Comparison of ENCODE assay signal across 8 cellular contexts in the genomic region with DNA sequence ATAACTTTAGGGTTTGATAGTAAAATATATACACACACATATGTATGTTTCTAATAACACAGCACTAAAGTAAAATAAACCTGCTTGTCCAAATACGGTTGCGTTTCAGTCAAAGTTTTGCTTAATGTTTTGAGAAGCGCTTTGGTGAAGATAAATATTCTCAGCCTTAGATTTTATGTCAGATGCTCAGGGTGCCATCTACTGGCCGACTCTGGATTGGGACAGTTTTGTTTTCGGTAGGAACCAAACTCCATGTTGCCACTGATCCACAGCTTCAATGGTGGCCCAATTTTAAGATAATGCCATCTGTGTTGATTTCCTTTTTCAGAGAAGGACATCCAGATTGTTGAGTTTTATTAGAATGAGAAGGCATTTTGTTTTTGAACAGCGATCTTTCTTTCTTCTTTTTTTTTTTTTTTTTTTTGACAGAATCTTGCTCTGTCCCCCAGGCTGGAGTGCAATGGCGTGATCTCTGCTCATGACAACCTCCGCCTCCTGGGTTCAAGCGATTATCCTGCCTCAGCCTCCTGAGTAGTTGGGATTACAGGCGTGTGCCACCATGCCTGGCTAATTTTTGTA. TPM values are rescaled to one million over a fixed set of nuclear protein-coding genes. Genes with fewer than 3 reads are reported as not detected.
DNase-seq lines count a peak whose midpoint lies in the region; ATAC-seq and TF ChIP-seq lines count a peak whose summit lies in the region.

No MANE protein-coding gene starts in this region.

- peaks cover 0 to 10% (median 5%) of the 10 kb centered on the region in 4 donors for H3K9me3 ChIP-seq in esophagus muscularis mucosa
- H3K9me3 ChIP-seq in naive thymus-derived CD4-positive, alpha-beta T cell (ENCODE audit: control insufficient read depth in 2 of 3, low read length in 3 of 3) = no peaks in the 10 kb centered on the region
- H3K9me3 ChIP-seq in tibial artery = peaks cover 0 to 5% (median 0%) of the 10 kb centered on the region in 3 donors

- H3K27ac ChIP-seq in esophagus muscularis mucosa (replicated peaks in 1 of 4) = no peak overlapping the region
- no peak overlapping the region for H3K27ac ChIP-seq in naive thymus-derived CD4-positive, alpha-beta T cell (ENCODE audit: low read depth, low read length)
- H3K27ac ChIP-seq in tibial artery = no peak overlapping the region

- POLR2A ChIA-PET in activated CD8-positive, alpha-beta T cell treated with anti-CD3 and anti-CD28 coated beads for 36 hours (lab: Charles Lee) = no interaction called here
- POLR2A ChIA-PET in naive thymus-derived CD4-positive, alpha-beta T cell (lab: Charles Lee) = no interaction called here

- TF ChIP-seq CTCF in GM12874 (IDR thresholded peaks at IDR 0.05; ENCODE audit: insufficient read depth, low read depth, low read length) = peak; percentile 67
- TF ChIP-seq CTCF in activated CD8-positive, alpha-beta T cell treated with anti-CD3 and anti-CD28 coated beads for 36 hours (IDR thresholded peaks at IDR 0.05) = peak; percentile 61
- peak; percentile 73 to 82 (median 74) for TF ChIP-seq CTCF in esophagus muscularis mucosa (IDR thresholded peaks at IDR 0.05)
- TF ChIP-seq CTCF in tibial artery (IDR thresholded peaks at IDR 0.05) = peak; percentile 72 to 73

- no peak overlapping the region for H3K27ac Mint-ChIP-seq in activated CD8-positive, alpha-beta T cell treated with anti-CD3 and anti-CD28 coated beads for 36 hours
- H3K27ac Mint-ChIP-seq in naive thymus-derived CD4-positive, alpha-beta T cell = no peak overlapping the region

- H3K36me3 ChIP-seq in esophagus muscularis mucosa = no peaks in the 10 kb centered on the region
- H3K36me3 ChIP-seq in naive thymus-derived CD4-positive, alpha-beta T cell (ENCODE audit: control insufficient read depth in 2 of 3, insufficient read depth in 3 of 3, low read length in 3 of 3) = no peaks in the 10 kb centered on the region
- H3K36me3 ChIP-seq in tibial artery = no peaks in the 10 kb centered on the region

- peaks cover 1% of the 10 kb centered on the region for H3K9me3 Mint-ChIP-seq in activated CD8-positive, alpha-beta T cell treated with anti-CD3 and anti-CD28 coated beads for 36 hours
- H3K9me3 Mint-ChIP-seq in naive thymus-derived CD4-positive, alpha-beta T cell = peaks cover 0 to 21% (median 6%) of the 10 kb centered on the region in 11 donors

- H3K4me3 Mint-ChIP-seq in activated CD8-positive, alpha-beta T cell treated with anti-CD3 and anti-CD28 coated beads for 36 hours = no peak overlapping the region
- H3K4me3 Mint-ChIP-seq in naive thymus-derived CD4-positive, alpha-beta T cell = no peak overlapping the region

- H3K36me3 Mint-ChIP-seq in activated CD8-positive, alpha-beta T cell treated with anti-CD3 and anti-CD28 coated beads for 36 hours (ENCODE audit: low read depth) = no peaks in the 10 kb centered on the region
- H3K36me3 Mint-ChIP-seq in naive thymus-derived CD4-positive, alpha-beta T cell = no peaks in the 10 kb centered on the region

- peak; percentile 58 for DNase-seq in A172 (ENCODE audit: low spot score)
- peak; percentile 56 for DNase-seq in NCI-H345 (lab: John Stamatoyannopoulos, UW)
- DNase-seq in activated CD8-positive, alpha-beta T cell treated with anti-CD3 and anti-CD28 coated beads for 36 hours = peak; percentile 79
- DNase-seq in esophagus muscularis mucosa (ENCODE audit: extremely low spot score) = no peak
- DNase-seq in naive thymus-derived CD4-positive, alpha-beta T cell = peak in 7 of 9 donors; percentile 9 to 42 (median 29)
- peak; percentile 73 to 75 for DNase-seq in tibial artery

- H3K4me1 ChIP-seq in esophagus muscularis mucosa = peaks cover 0 to 3% (median 0%) of the 10 kb centered on the region in 4 donors
- H3K4me1 ChIP-seq in naive thymus-derived CD4-positive, alpha-beta T cell (ENCODE audit: control insufficient read depth in 2 of 2, insufficient read depth in 2 of 2, low read length in 2 of 2) = no peaks in the 10 kb centered on the region
- peaks cover 0 to 9% (median 4%) of the 10 kb centered on the region in 4 donors for H3K4me1 ChIP-seq in tibial artery

- peak; percentile 61 for ATAC-seq in HG03039 (IDR thresholded peaks at IDR 0.05; ENCODE audit: unreplicated experiment)
- peak; percentile 45 for ATAC-seq in activated CD8-positive, alpha-beta T cell treated with anti-CD3 and anti-CD28 coated beads for 36 hours
- peak; percentile 72 for ATAC-seq in naive thymus-derived CD4-positive, alpha-beta T cell

- CTCF ChIA-PET in activated CD8-positive, alpha-beta T cell treated with anti-CD3 and anti-CD28 coated beads for 36 hours (lab: Charles Lee) = interaction anchor here (0.7 to 2.0 kb wide), 8 partner anchors 9 to 531 kb away, joined by 3 to 5 read pairs (median 4); no protein-coding TSS in a partner anchor
- CTCF ChIA-PET in naive thymus-derived CD4-positive, alpha-beta T cell (lab: Charles Lee) = interaction anchor here (0.9 to 1.7 kb wide), 2 partner anchors 531 to 1199 kb away, joined by 4 to 6 read pairs; no protein-coding TSS in a partner anchor

- H3K4me3 ChIP-seq in esophagus muscularis mucosa (no peak overlapping the region), tibial artery (no peak overlapping the region)
- H3K4me3 ChIP-seq in naive thymus-derived CD4-positive, alpha-beta T cell (ENCODE audit: low read length) = no peak overlapping the region

- no peak for TF ChIP-seq POLR2A in esophagus muscularis mucosa (IDR thresholded peaks at IDR 0.05; ENCODE audit: low read depth)

- H3K27me3 Mint-ChIP-seq in activated CD8-positive, alpha-beta T cell treated with anti-CD3 and anti-CD28 coated beads for 36 hours = peaks cover 17% of the 10 kb centered on the region
- H3K27me3 Mint-ChIP-seq in naive thymus-derived CD4-positive, alpha-beta T cell = peaks cover 13 to 30% (median 27%) of the 10 kb centered on the region in 5 donors

- no peaks in the 10 kb centered on the region for H3K27me3 ChIP-seq in esophagus muscularis mucosa
- peaks cover 0 to 5% of the 10 kb centered on the region in 2 donors for H3K27me3 ChIP-seq in naive thymus-derived CD4-positive, alpha-beta T cell (ENCODE audit: control insufficient read depth in 2 of 2, insufficient read depth in 2 of 2, low read length in 2 of 2)
- peaks cover 0 to 4% of the 10 kb centered on the region in 2 donors for H3K27me3 ChIP-seq in tibial artery

- 33% methylated on average over 10 of the region's 10 CpGs for WGBS in esophagus muscularis mucosa

- intact Hi-C loops in activated CD8-positive, alpha-beta T cell treated with anti-CD3 and anti-CD28 coated beads for 36 hours (cut with micrococcal nuclease) = loop anchor here (2.0 kb wide), 1 partner anchor 531 kb away; no protein-coding TSS in a partner anchor
- intact Hi-C loops in esophagus muscularis mucosa (cut with DNase I) (loop anchor here (2.0 to 5.0 kb wide), 3 partner anchors 485 to 1195 kb away; no protein-coding TSS in a partner anchor), tibial artery (cut with DNase I; ENCODE audit: low total_unique reads) (loop anchor here (2.0 to 10.0 kb wide), 2 partner anchors 531 to 1193 kb away; no protein-coding TSS in a partner anchor)
- intact Hi-C loops in naive thymus-derived CD4-positive, alpha-beta T cell (cut with micrococcal nuclease) = loop anchor here (1.0 to 10.0 kb wide), 6 partner anchors 531 to 1291 kb away; no protein-coding TSS in a partner anchor

- no peak for TF ChIP-seq EP300 in esophagus muscularis mucosa (IDR thresholded peaks at IDR 0.05)

- no peaks in the 10 kb centered on the region for H3K4me1 Mint-ChIP-seq in activated CD8-positive, alpha-beta T cell treated with anti-CD3 and anti-CD28 coated beads for 36 hours (ENCODE audit: low read depth)
- no peaks in the 10 kb centered on the region for H3K4me1 Mint-ChIP-seq in naive thymus-derived CD4-positive, alpha-beta T cell

RNA-seq across cellular contexts. Expression of a gene that starts 43.1 kb away (rescaled TPM):
- 27.4 and 28.6 TPM in 2 replicates for total RNA-seq in A172 (2014; rRNA removed; shearing (Covaris generic))
- 10 to 100 TPM; 33.6 to 34.1 TPM for total RNA-seq in activated CD8-positive, alpha-beta T cell treated with anti-CD3 and anti-CD28 coated beads for 36 hours
- total RNA-seq in esophagus muscularis mucosa = 10 to 100 TPM in 1 of 4 donors, 1 to 10 TPM in 3; 5.8 to 12.6 (median 7.8) TPM
- 10 to 100 TPM; 14.7 to 29.1 (median 28.4) TPM for total RNA-seq in naive thymus-derived CD4-positive, alpha-beta T cell
- polyA plus RNA-seq in naive thymus-derived CD4-positive, alpha-beta T cell = 10 to 100 TPM; 28.1 to 31.1 TPM
